ENCODE assay signal across 21 cellular contexts in genomic region chr1:35316264-35316663, GRCh38. TPM values are rescaled to one million over a fixed set of nuclear protein-coding genes. Genes with fewer than 3 reads are reported as not detected.
DNase-seq lines count a peak whose midpoint lies in the region; ATAC-seq, FAIRE-seq and TF ChIP-seq lines count a peak whose summit lies in the region.
"Had no signal": no experiment of that assay in that cellular context is flagged by ENCODE, and none has a peak within 500 bp of the region (broad histone marks: within the 10 kb centered on the region; RNA-seq: fewer than 3 reads in every experiment).

No MANE protein-coding gene starts in this region.

- ATAC-seq in GM12878 (no peak), HG02973 (IDR thresholded peaks at IDR 0.05; ENCODE audit: unreplicated experiment) (no peak), left colon (no peak)
- ATAC-seq: HepG2 had no signal

- no peaks in the 10 kb centered on the region for H3K79me2 ChIP-seq in GM12878 (ENCODE audit: control insufficient read depth, insufficient read depth, low read length)
- peaks cover 8% of the 10 kb centered on the region for H3K79me2 ChIP-seq in keratinocyte (ENCODE audit: control insufficient read depth, insufficient read depth, low read length)
- peaks cover 79% of the 10 kb centered on the region for H3K79me2 ChIP-seq in smooth muscle cell (ENCODE audit: low read depth)

- RAD21 ChIA-PET in GM12878 (lab: Charles Lee; ENCODE audit: unreplicated experiment) = no interaction called here

- TF ChIP-seq CTCF in GM12878 (IDR thresholded peaks at IDR 0.05 in 2 of 3, conservative IDR thresholded peaks at IDR 0.05 in 1 of 3; ENCODE audit: control insufficient read depth in 2 of 3, extremely low read depth in 1 of 3, insufficient read depth in 1 of 3, low read depth in 3 of 3, low read length in 3 of 3) (no peak), keratinocyte (optimal IDR thresholded peaks at IDR 0.05 in 1 of 3, IDR thresholded peaks at IDR 0.05 in 1 of 3, conservative IDR thresholded peaks at IDR 0.05 in 1 of 3; ENCODE audit: extremely low read depth in 1 of 3, insufficient read depth in 2 of 3, low read length in 3 of 3) (no peak), smooth muscle cell (IDR thresholded peaks at IDR 0.05; ENCODE audit: borderline replicate concordance, insufficient read depth, poor library complexity, severe bottlenecking) (no peak)

- H3K27ac ChIP-seq in GM12878 (ENCODE audit: control insufficient read depth, insufficient read depth) (no peak overlapping the region), keratinocyte (ENCODE audit: control insufficient read depth, insufficient read depth, low read length) (no peak overlapping the region), smooth muscle cell (ENCODE audit: low read depth) (no peak overlapping the region)
- H3K27ac ChIP-seq: KMS-11, SK-N-MC had no signal

- H4K20me1 ChIP-seq in GM12878 (ENCODE audit: control insufficient read depth, insufficient read depth) = no peaks in the 10 kb centered on the region
- H4K20me1 ChIP-seq in keratinocyte (ENCODE audit: control insufficient read depth, extremely low read depth, insufficient read depth, low read length) = no peaks in the 10 kb centered on the region
- peaks cover 61% of the 10 kb centered on the region for H4K20me1 ChIP-seq in smooth muscle cell (ENCODE audit: low read depth)

- CTCF ChIA-PET in GM12878 (lab: Yijun Ruan, JAX) = no interaction called here

- H3K9me1 ChIP-seq in keratinocyte (ENCODE audit: control insufficient read depth, extremely low read depth, insufficient read depth, low read length) = no peaks in the 10 kb centered on the region

- DNase-seq in GM12891 (ENCODE audit: insufficient read length, low spot score) (no peak), NCI-H69 (lab: John Stamatoyannopoulos, UW) (peak; percentile 1), GM12878 (ENCODE audit: low read depth, low spot score) (no peak), keratinocyte (ENCODE audit: low read depth, low spot score) (no peak), left colon (no peak), smooth muscle cell (lab: John Stamatoyannopoulos, UW; ENCODE audit: unreplicated experiment) (no peak)
- DNase-seq: BE2C; CD4-positive, CD25-positive, alpha-beta regulatory T cell; DMS153; GDM1; GOT3; NCI-H1048; NCI-H1436 treated with DMSO at 0.1 percent for 48 hours; NCI-H2029; NCI-H526 treated with DMSO at 0.1 percent for 48 hours; SHP77 had no signal

- SMC1A ChIA-PET in GM12878 (lab: Charles Lee; ENCODE audit: uncharacterized antibody, unreplicated experiment) = interaction anchor here (1.5 kb wide), 1 partner anchor 15 kb away, joined by 3 read pairs; no protein-coding TSS in a partner anchor

- FAIRE-seq in GM12891 (lab: Jason Lieb, UNC) (peak; percentile 38), GM12878 (lab: Jason Lieb, UNC) (no peak), keratinocyte (lab: Jason Lieb, UNC) (peak; percentile 59)
- FAIRE-seq: HepG2, RCC 7860 had no signal

- dilution Hi-C loops in keratinocyte (cut with MboI; ENCODE audit: extremely low pct_ligation_motif_present, low sequenced_read_pairs) = no loop called here

- TSS peak; percentile 44 for BruUV-seq in GM12878 (replicated peaks; lab: Mats Ljungman, UMichigan)

- TF ChIP-seq EP300 in GM12878 (IDR thresholded peaks at IDR 0.05; ENCODE audit: borderline replicate concordance in 1 of 2, control insufficient read depth in 1 of 2, low read depth in 2 of 2, low read length in 2 of 2) = no peak

- no peak overlapping the region for H3K4me2 ChIP-seq in GM12878 (ENCODE audit: control insufficient read depth, insufficient read depth)
- no peak overlapping the region for H3K4me2 ChIP-seq in keratinocyte (ENCODE audit: control insufficient read depth, extremely low read depth, insufficient read depth, low read depth, low read length)
- H3K4me2 ChIP-seq in smooth muscle cell = no peak overlapping the region
- H3K4me2 ChIP-seq: KMS-11 had no signal

- TF ChIP-seq POLR2A in GM12891 (IDR thresholded peaks at IDR 0.05; ENCODE audit: low read depth, low read length) = no peak
- TF ChIP-seq POLR2A in GM12878 (IDR thresholded peaks at IDR 0.05; ENCODE audit: low read depth, low read length) = no peak

- intact Hi-C loops in GM12878 (cut with micrococcal nuclease; ENCODE audit: unreplicated experiment) = no loop called here
- intact Hi-C loops in left colon (cut with DNase I, micrococcal nuclease) = no loop called here

- H3K4me1 ChIP-seq in GM12878 (ENCODE audit: control insufficient read depth, insufficient read depth, low read length) (peaks cover 3% of the 10 kb centered on the region; the same call in 1 of the 2 replicates), keratinocyte (ENCODE audit: control insufficient read depth, extremely low read depth, insufficient read depth, low read length) (no peaks in the 10 kb centered on the region), smooth muscle cell (ENCODE audit: low read depth) (no peaks in the 10 kb centered on the region)
- H3K4me1 ChIP-seq: BE2C had no signal

- H3K4me3 ChIP-seq in GM12878 (no peak overlapping the region), keratinocyte (ENCODE audit: control insufficient read depth in 2 of 3, extremely low read depth in 1 of 3, insufficient read depth in 2 of 3, low read depth in 1 of 3, low read length in 3 of 3) (no peak overlapping the region), smooth muscle cell (no peak overlapping the region)
- H3K4me3 ChIP-seq: SK-N-MC had no signal

- no peak for TF ChIP-seq RAD21 in GM12878 (IDR thresholded peaks at IDR 0.05; ENCODE audit: insufficient read depth, low read depth, low read length)

- no peak overlapping the region for H3K9ac ChIP-seq in GM12878 (ENCODE audit: control insufficient read depth, insufficient read depth, low read length)
- H3K9ac ChIP-seq in keratinocyte (ENCODE audit: control insufficient read depth, extremely low read depth, insufficient read depth, low read length) = no peak overlapping the region
- no peak overlapping the region for H3K9ac ChIP-seq in smooth muscle cell (ENCODE audit: low read depth)
- H3K9ac ChIP-seq: KMS-11 had no signal

- no peaks in the 10 kb centered on the region; a peak in 1 of 4 replicates for H3K36me3 ChIP-seq in GM12878 (ENCODE audit: control insufficient read depth in 2 of 2, insufficient read depth in 2 of 2, low read length in 1 of 2)
- no peaks in the 10 kb centered on the region for H3K36me3 ChIP-seq in keratinocyte (ENCODE audit: control insufficient read depth in 2 of 2, extremely low read depth in 1 of 2, insufficient read depth in 2 of 2, low read length in 2 of 2)
- no peaks in the 10 kb centered on the region for H3K36me3 ChIP-seq in smooth muscle cell (ENCODE audit: low read depth)
- H3K36me3 ChIP-seq: BE2C had no signal

- H3F3A ChIP-seq in smooth muscle cell (ENCODE audit: low read depth) = no peaks in the 10 kb centered on the region

- H2AFZ ChIP-seq in GM12878 (ENCODE audit: control insufficient read depth, low read depth, low read length) (no peak overlapping the region), keratinocyte (ENCODE audit: control insufficient read depth, low read length) (no peak overlapping the region), smooth muscle cell (ENCODE audit: low read depth) (no peak overlapping the region)

- H3K9me3 ChIP-seq in GM12878 (replicated peaks; ENCODE audit: control insufficient read depth, insufficient read depth, low read length) (no peaks in the 10 kb centered on the region), keratinocyte (ENCODE audit: control insufficient read depth, low read depth, low read length) (no peaks in the 10 kb centered on the region), smooth muscle cell (replicated peaks; ENCODE audit: low read depth) (no peaks in the 10 kb centered on the region)
- H3K9me3 ChIP-seq: BE2C had no signal

- POLR2A ChIA-PET in GM12878 (lab: Charles Lee) = no interaction called here

- H3K27me3 ChIP-seq in GM12878 (replicated peaks in 1 of 2; ENCODE audit: control insufficient read depth in 2 of 2, insufficient read depth in 2 of 2, low read length in 1 of 2) = no peaks in the 10 kb centered on the region
- H3K27me3 ChIP-seq in keratinocyte (ENCODE audit: control insufficient read depth, extremely low read depth, insufficient read depth, low read length) = no peaks in the 10 kb centered on the region
- no peaks in the 10 kb centered on the region for H3K27me3 ChIP-seq in smooth muscle cell (ENCODE audit: low read depth)
- H3K27me3 ChIP-seq: BE2C had no signal

- in situ Hi-C loops in GM12878 (cut with MboI) = no loop called here

- 0% methylated on average over 1 of the region's 1 CpG for WGBS in GM12878 (ENCODE audit: insufficient coverage, insufficient replicate concordance, low lambda C conversion rate, missing lambda C conversion rate)
- WGBS in smooth muscle cell (ENCODE audit: low lambda C conversion rate) = 74% methylated on average over 1 of the region's 1 CpG

RNA-seq across cellular contexts. Expression of gene ZMYM4, which starts 47.8 kb away (rescaled TPM):
- polyA plus RNA-seq in GM12891 (2012; ENCODE audit: low read depth, missing spikeins) = 11.4 TPM
- 58.7 and 61.0 TPM in 2 replicates for total RNA-seq in GM12878 (2013; cell fraction: nucleolus; rRNA removed)
- total RNA-seq in GM12878 (2014; rRNA removed) = 22.1 and 27.4 TPM in 2 replicates
- 26.4 and 29.5 TPM in 2 replicates for total RNA-seq in GM12878 (2014; rRNA removed; fragmentation: Illumina TruSeq; extraction: Trizol)
- 37.0 and 38.4 TPM in 2 replicates for total RNA-seq in GM12878 (2021)
- polyA plus RNA-seq in GM12878 (2011; ENCODE audit: low read depth) = 12.4 TPM
- polyA plus RNA-seq in GM12878 (2011; rRNA removed) = 29.8 and 46.0 TPM in 2 replicates
- polyA plus RNA-seq in GM12878 (2011; cell fraction: cytosol; rRNA removed) = 14.1 and 14.2 TPM in 2 replicates
- polyA plus RNA-seq in GM12878 (2011; cell fraction: nucleus; rRNA removed) = 19.3 and 20.5 TPM in 2 replicates
- polyA plus RNA-seq in GM12878 (2012) = 13.0 and 15.6 TPM in 2 replicates
- polyA plus RNA-seq in GM12878 (2014; fragmentation: Illumina TruSeq; extraction: Trizol) = 30.4 and 36.1 TPM in 2 replicates
- 1 to 10 TPM; 8.0 to 8.5 TPM for polyA plus RNA-seq in GM12878 (2014; fragmentation: Nextera tagmentation; extraction: Ambion mirVana)
- polyA plus RNA-seq in GM12878 (2014; rRNA removed) = 18.5 and 21.2 TPM in 2 replicates
- polyA plus RNA-seq in GM12878 (2016; fragmentation: Nextera tagmentation; extraction: Ambion mirVana) = 10 to 100 TPM; 32.6 to 36.7 TPM
- polyA minus RNA-seq in GM12878 (2011; rRNA and poly(A)+ RNA removed) = 46.2 and 54.7 TPM in 2 replicates
- 15.4 and 21.8 TPM in 2 replicates for polyA minus RNA-seq in GM12878 (2011; cell fraction: cytosol; rRNA and poly(A)+ RNA removed)
- polyA minus RNA-seq in GM12878 (2011; cell fraction: nucleus; rRNA and poly(A)+ RNA removed) = 19.2 and 27.1 TPM in 2 replicates
- polyA plus RNA-seq in keratinocyte = 17.6 to 24.8 TPM (median 22.9 TPM) in 3 replicates
- 7.0 TPM for polyA plus RNA-seq in keratinocyte (2011; ENCODE audit: low read depth)
- polyA plus RNA-seq in keratinocyte (2011; cell fraction: cytosol; rRNA removed) = 12.3 and 21.8 TPM in 2 replicates
- polyA plus RNA-seq in keratinocyte (2011; cell fraction: nucleus; rRNA removed) = 26.0 and 28.3 TPM in 2 replicates
- polyA plus RNA-seq in keratinocyte (2012; ENCODE audit: low replicate concordance) = 9.0 and 19.2 TPM in 2 replicates
- polyA minus RNA-seq in keratinocyte = 8.0 to 52.5 TPM (median 29.1 TPM) in 3 replicates
- 27.0 TPM for polyA minus RNA-seq in keratinocyte (2011; cell fraction: cytosol; rRNA and poly(A)+ RNA removed)
- polyA minus RNA-seq in keratinocyte (2011; cell fraction: nucleus; rRNA and poly(A)+ RNA removed) = 30.9 and 56.2 TPM in 2 replicates
- 10 to 100 TPM; 27.6 to 31.7 TPM for total RNA-seq in left colon
- total RNA-seq in smooth muscle cell = 27.2 and 28.1 TPM in 2 replicates
- 15.7 and 18.7 TPM in 2 replicates for polyA plus RNA-seq in smooth muscle cell
